Comparison of ENCODE assay signal across 1 cellular context in the genomic region with DNA sequence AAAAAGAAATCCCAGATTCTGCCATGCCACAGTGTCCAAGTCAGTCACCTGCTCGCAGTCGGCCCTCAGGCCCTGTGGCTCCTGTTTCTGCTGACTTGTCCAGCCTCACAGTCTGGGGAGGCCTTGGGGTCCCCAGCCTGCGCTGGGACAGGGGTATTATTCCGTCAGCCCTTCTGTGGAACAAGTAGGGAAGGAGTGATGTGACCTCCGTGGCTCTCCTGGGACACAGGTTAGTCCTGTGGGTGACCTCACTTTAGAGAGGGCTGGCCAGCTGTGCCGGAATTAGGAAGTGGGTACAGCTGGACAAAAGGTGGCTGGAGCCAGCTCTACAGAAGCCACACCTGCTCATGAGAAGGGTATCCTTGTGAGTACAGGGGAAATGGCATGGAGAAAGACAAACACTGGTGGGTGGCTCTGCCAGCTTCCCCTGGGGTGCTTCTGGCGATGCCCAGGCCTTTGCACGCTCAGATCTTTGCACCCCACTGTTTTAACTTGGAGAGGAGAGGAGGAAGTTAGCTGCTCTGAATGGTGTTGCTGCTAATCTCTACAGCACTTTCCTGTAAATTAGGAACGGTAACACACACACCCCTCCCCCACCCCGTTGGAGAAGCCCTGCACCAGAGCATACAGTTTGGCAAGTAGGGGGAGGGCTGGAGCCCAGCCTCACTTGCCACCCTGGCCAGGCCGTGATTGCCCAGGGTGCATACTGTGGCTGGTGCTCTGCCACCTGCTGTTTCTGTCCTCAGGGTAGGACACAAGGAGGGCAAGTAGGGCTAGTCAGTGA.
A peak's percentile ranks its signal among the peaks of the same experiment; 100 is the strongest.
TF ChIP-seq lines count a peak whose summit lies in the region.

No MANE protein-coding gene starts in this region.

TF ChIP-seq in K562, 482 proteins besides CTCF, POLR2A, EP300 and RAD21:
- TF ChIP-seq, protein P1, sequence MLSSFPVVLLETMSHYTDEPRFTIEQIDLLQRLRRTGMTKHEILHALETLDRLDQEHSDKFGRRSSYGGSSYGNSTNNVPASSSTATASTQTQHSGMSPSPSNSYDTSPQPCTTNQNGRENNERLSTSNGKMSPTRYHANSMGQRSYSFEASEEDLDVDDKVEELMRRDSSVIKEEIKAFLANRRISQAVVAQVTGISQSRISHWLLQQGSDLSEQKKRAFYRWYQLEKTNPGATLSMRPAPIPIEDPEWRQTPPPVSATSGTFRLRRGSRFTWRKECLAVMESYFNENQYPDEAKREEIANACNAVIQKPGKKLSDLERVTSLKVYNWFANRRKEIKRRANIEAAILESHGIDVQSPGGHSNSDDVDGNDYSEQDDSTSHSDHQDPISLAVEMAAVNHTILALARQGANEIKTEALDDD (IDR thresholded peaks at IDR 0.05) = 0 out of 2 replicates have a peak, but pooled peaks have one; percentile 13
